ENCODE assay signal across 12 cellular contexts in genomic region chr7:159006610-159007130, GRCh38.
"Had no signal": no experiment of that assay in that cellular context is flagged by ENCODE, and none has a peak within 500 bp of the region (broad histone marks: within the 10 kb centered on the region; RNA-seq: fewer than 3 reads in every experiment).

No MANE protein-coding gene starts in this region.

- H3K36me3 ChIP-seq: tibial nerve had no signal

- H3K27me3 Mint-ChIP-seq: activated B cell treated with CpG ODN at 0.5 μM for 24 hours; activated CD4-positive, alpha-beta T cell treated with anti-CD3 and anti-CD28 coated beads, Interleukin-2, amount 10 ng/mL, durations not matched to agents 7 days and 5 days; activated naive CD8-positive, alpha-beta T cell treated with anti-CD3 and anti-CD28 coated beads, Interleukin-2, amount 10 ng/mL, durations not matched to agents 7 days and 5 days had no signal

- H3K9me3 Mint-ChIP-seq: activated B cell treated with CpG ODN at 0.5 μM for 24 hours; activated CD4-positive, alpha-beta T cell treated with anti-CD3 and anti-CD28 coated beads, Interleukin-2, amount 10 ng/mL, durations not matched to agents 7 days and 5 days; activated naive CD8-positive, alpha-beta T cell treated with anti-CD3 and anti-CD28 coated beads, Interleukin-2, amount 10 ng/mL, durations not matched to agents 7 days and 5 days had no signal

- H3K9me3 ChIP-seq: tibial nerve had no signal

- H3K36me3 Mint-ChIP-seq: activated naive CD8-positive, alpha-beta T cell treated with anti-CD3 and anti-CD28 coated beads, Interleukin-2, amount 10 ng/mL, durations not matched to agents 7 days and 5 days had no signal

- H3K27ac ChIP-seq: parathyroid adenoma, skin epidermis, tibial nerve had no signal

- H3K4me1 Mint-ChIP-seq: activated B cell treated with CpG ODN at 0.5 μM for 24 hours; activated naive CD8-positive, alpha-beta T cell treated with anti-CD3 and anti-CD28 coated beads, Interleukin-2, amount 10 ng/mL, durations not matched to agents 7 days and 5 days had no signal

- H3K27ac Mint-ChIP-seq: activated B cell treated with CpG ODN at 0.5 μM for 24 hours; activated CD4-positive, alpha-beta T cell treated with anti-CD3 and anti-CD28 coated beads, Interleukin-2, amount 10 ng/mL, durations not matched to agents 7 days and 5 days; activated naive CD8-positive, alpha-beta T cell treated with anti-CD3 and anti-CD28 coated beads, Interleukin-2, amount 10 ng/mL, durations not matched to agents 7 days and 5 days had no signal

- H3K27me3 ChIP-seq: tibial nerve had no signal

- H3K4me3 Mint-ChIP-seq: activated B cell treated with CpG ODN at 0.5 μM for 24 hours; activated CD4-positive, alpha-beta T cell treated with anti-CD3 and anti-CD28 coated beads, Interleukin-2, amount 10 ng/mL, durations not matched to agents 7 days and 5 days; activated naive CD8-positive, alpha-beta T cell treated with anti-CD3 and anti-CD28 coated beads, Interleukin-2, amount 10 ng/mL, durations not matched to agents 7 days and 5 days had no signal

- H3K4me3 ChIP-seq: skin epidermis, tibial nerve had no signal

- H3K4me1 ChIP-seq: parathyroid adenoma had no signal

- DNase-seq: activated B cell treated with CpG ODN at 0.5 μM for 24 hours; activated CD4-positive, alpha-beta T cell treated with anti-CD3 and anti-CD28 coated beads, Interleukin-2, amount 10 ng/mL, durations not matched to agents 7 days and 5 days; activated gamma-delta T cell treated with Interleukin-2 at 50 U/mL for 16 hours; activated naive CD8-positive, alpha-beta T cell treated with anti-CD3 and anti-CD28 coated beads, Interleukin-2, amount 10 ng/mL, durations not matched to agents 7 days and 5 days; central memory CD4-positive, alpha-beta T cell; cortex of kidney; effector CD8-positive, alpha-beta T cell; left ventricle myocardium superior; mesendoderm had no signal
